In the genomic region with DNA sequence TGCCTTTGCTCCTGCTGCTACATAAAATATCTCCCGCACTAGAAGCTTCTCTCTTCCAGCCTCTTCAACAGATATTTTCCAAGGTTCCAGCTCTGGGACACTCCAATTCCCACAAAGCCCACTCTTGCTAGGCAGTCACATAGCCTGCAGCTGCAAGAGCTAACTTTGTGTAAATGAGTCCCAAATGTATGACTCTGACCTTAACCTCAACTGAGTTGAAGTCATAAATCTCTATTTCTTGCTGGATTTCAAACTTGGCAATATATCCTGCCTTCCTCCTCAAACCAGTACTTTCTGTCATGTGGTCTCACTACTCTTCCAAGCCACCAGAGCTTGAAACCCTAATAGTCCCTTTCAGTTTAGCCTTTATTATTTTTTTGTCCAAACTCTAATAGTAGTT, we compare ENCODE assay signal across 15 cellular contexts.
"Had no signal": no experiment of that assay in that cellular context is flagged by ENCODE, and none has a peak within 500 bp of the region (broad histone marks: within the 10 kb centered on the region; RNA-seq: fewer than 3 reads in every experiment).

No MANE protein-coding gene starts in this region.

- H3K27me3 Mint-ChIP-seq: activated naive CD4-positive, alpha-beta T cell treated with anti-CD3 and anti-CD28 coated beads, Interleukin-2, amount 10 ng/mL, durations not matched to agents 7 days and 5 days; memory B cell had no signal

- H3K36me3 ChIP-seq: adrenal gland, left lung, ovary, tibial artery, WERI-Rb-1 had no signal

- H3K4me1 Mint-ChIP-seq: activated naive CD4-positive, alpha-beta T cell treated with anti-CD3 and anti-CD28 coated beads, Interleukin-2, amount 10 ng/mL, durations not matched to agents 7 days and 5 days; endodermal cell; memory B cell; neural crest cell had no signal

- H3K4me3 ChIP-seq: adrenal gland, left lung, ovary, SK-N-MC, tibial artery had no signal

- H3K27ac Mint-ChIP-seq: activated naive CD4-positive, alpha-beta T cell treated with anti-CD3 and anti-CD28 coated beads, Interleukin-2, amount 10 ng/mL, durations not matched to agents 7 days and 5 days; endodermal cell; memory B cell had no signal

- ATAC-seq: left lung had no signal

- H3K27ac ChIP-seq: adrenal gland, left lung, ovary, SK-N-MC, WERI-Rb-1 had no signal

- H3K9me3 Mint-ChIP-seq: activated naive CD4-positive, alpha-beta T cell treated with anti-CD3 and anti-CD28 coated beads, Interleukin-2, amount 10 ng/mL, durations not matched to agents 7 days and 5 days had no signal

- H3K4me3 Mint-ChIP-seq: activated naive CD4-positive, alpha-beta T cell treated with anti-CD3 and anti-CD28 coated beads, Interleukin-2, amount 10 ng/mL, durations not matched to agents 7 days and 5 days; endodermal cell; memory B cell; neural crest cell had no signal

- H3K9me3 ChIP-seq: adrenal gland, left lung, ovary, tibial artery had no signal

- H3K27me3 ChIP-seq: adrenal gland, left lung, ovary, tibial artery had no signal

- H3K4me1 ChIP-seq: adrenal gland, left lung had no signal

- DNase-seq: activated CD4-positive, alpha-beta T cell treated with anti-CD3 and anti-CD28 coated beads for 4 hours; activated naive CD4-positive, alpha-beta T cell treated with anti-CD3 and anti-CD28 coated beads, Interleukin-2, amount 10 ng/mL, durations not matched to agents 7 days and 5 days; adrenal gland; cerebellar nuclear complex; endodermal cell; erythroblast; head of caudate nucleus; left lung; ovary; T-helper 1 cell; tibial artery; WERI-Rb-1 had no signal

- H3K36me3 Mint-ChIP-seq: activated naive CD4-positive, alpha-beta T cell treated with anti-CD3 and anti-CD28 coated beads, Interleukin-2, amount 10 ng/mL, durations not matched to agents 7 days and 5 days; memory B cell had no signal
